In genomic region chr11:304915-305833, GRCh38 we compare ENCODE assay signal across 9 cellular contexts. TPM values are rescaled to one million over a fixed set of nuclear protein-coding genes. Genes with fewer than 3 reads are reported as not detected.
DNase-seq lines count a peak whose midpoint lies in the region; ATAC-seq and TF ChIP-seq lines count a peak whose summit lies in the region.
"Had no signal": no experiment of that assay in that cellular context is flagged by ENCODE, and none has a peak within 500 bp of the region (broad histone marks: within the 10 kb centered on the region; RNA-seq: fewer than 3 reads in every experiment).

No MANE protein-coding gene starts in this region.

- no peaks in the 10 kb centered on the region for H3K79me1 ChIP-seq in mesendoderm (ENCODE audit: low read length)

- H3K36me3 Mint-ChIP-seq in endodermal cell (ENCODE audit: low read depth): no peaks in the 10 kb centered on the region

- H3K4me3 ChIP-seq in endodermal cell (ENCODE audit: low read length): no peak overlapping the region
- no peak overlapping the region for H3K4me3 ChIP-seq in mesendoderm (ENCODE audit: low read length)
- no peak overlapping the region for H3K4me3 ChIP-seq in uterus

- H3K4me1 ChIP-seq in endodermal cell (ENCODE audit: control insufficient read depth, insufficient read depth, low read length) (peaks cover 4% of the 10 kb centered on the region), mesendoderm (ENCODE audit: control insufficient read depth, low read depth, low read length) (peaks cover 14% of the 10 kb centered on the region), uterus (no peaks in the 10 kb centered on the region)

- TF ChIP-seq POLR2A in uterus (IDR thresholded peaks at IDR 0.05): no peak

- peaks cover 48% of the 10 kb centered on the region for H3K4me1 Mint-ChIP-seq in endodermal cell

- H3K18ac ChIP-seq in mesendoderm (ENCODE audit: low read length): no peak overlapping the region

- H3K4me3 Mint-ChIP-seq in endodermal cell: no peak overlapping the region

- H4K8ac ChIP-seq in mesendoderm (ENCODE audit: low read depth, low read length): no peak overlapping the region

- H3K36me3 ChIP-seq in endodermal cell (ENCODE audit: control insufficient read depth, insufficient read depth, low read length): no peaks in the 10 kb centered on the region
- no peaks in the 10 kb centered on the region for H3K36me3 ChIP-seq in mesendoderm (ENCODE audit: control insufficient read depth, insufficient read depth, low read length)
- H3K36me3 ChIP-seq in uterus: no peaks in the 10 kb centered on the region

- no peak overlapping the region for H3K23ac ChIP-seq in mesendoderm (ENCODE audit: low read length)

- DNase-seq in NCI-H1436 (lab: John Stamatoyannopoulos, UW): peak; percentile 26
- no peak for DNase-seq in NCI-H1436 treated with DMSO at 0.1 percent for 48 hours (lab: John Stamatoyannopoulos, UW)
- peak; percentile 53 for DNase-seq in KG1 (lab: John Stamatoyannopoulos, UW)
- DNase-seq in UCSD-AML1 (lab: John Stamatoyannopoulos, UW; ENCODE audit: unreplicated experiment): peak; percentile 53
- DNase-seq in endodermal cell: peak; percentile 86
- peak; percentile 81 for DNase-seq in mesendoderm
- DNase-seq in uterus: peak; percentile 83 to 88

- no peak for ATAC-seq in HG02970 (IDR thresholded peaks at IDR 0.05; ENCODE audit: low FRiP score, unreplicated experiment)

- WGBS in endodermal cell (ENCODE audit: insufficient coverage in 1 of 2, insufficient read length in 1 of 2), 2 experiments: 42 to 43% methylated on average over 9 to 17 of the region's 19 CpGs
- WGBS in mesendoderm (ENCODE audit: extremely low coverage, insufficient coverage, low lambda C conversion rate): no CpG with 5 or more reads among the region's 19 CpGs

- H3K27ac ChIP-seq in endodermal cell (ENCODE audit: low read depth, low read length) (no peak overlapping the region), mesendoderm (ENCODE audit: low read depth, low read length) (no peak overlapping the region), uterus (peak overlapping the region; percentile 18 to 93)

- H3K56ac ChIP-seq in mesendoderm (ENCODE audit: low read length): peak overlapping the region; percentile 18

- no peak overlapping the region for H2BK120ac ChIP-seq in mesendoderm (ENCODE audit: low read depth, low read length)

- no peak overlapping the region for H2BK5ac ChIP-seq in mesendoderm (ENCODE audit: low read length)

- H3K9me3 Mint-ChIP-seq in endodermal cell: no peaks in the 10 kb centered on the region

- intact Hi-C loops in uterus (cut with DNase I; ENCODE audit: low total_unique reads): no loop called here

- H3K27me3 Mint-ChIP-seq in endodermal cell (ENCODE audit: insufficient read depth): no peaks in the 10 kb centered on the region

- H2BK15ac ChIP-seq in mesendoderm (replicated peaks; ENCODE audit: low read depth): no peak overlapping the region

- H3K27ac Mint-ChIP-seq in endodermal cell: no peak overlapping the region

- TF ChIP-seq CTCF in endodermal cell (conservative IDR thresholded peaks at IDR 0.05): peak; percentile 73
- peak; percentile 72 to 90 (median 82) for TF ChIP-seq CTCF in uterus (IDR thresholded peaks at IDR 0.05)

- no peak overlapping the region for H3K9ac ChIP-seq in endodermal cell (ENCODE audit: extremely low read depth, low read length, poor library complexity, severe bottlenecking)
- H3K9ac ChIP-seq in mesendoderm (ENCODE audit: low read length): no peak overlapping the region

- no peak overlapping the region for H2AK5ac ChIP-seq in mesendoderm (ENCODE audit: low read length)

- no peak overlapping the region for H3K4ac ChIP-seq in mesendoderm (ENCODE audit: low read depth, low read length)

- H3K27me3 ChIP-seq in endodermal cell (ENCODE audit: control insufficient read depth, insufficient read depth, low read length, poor library complexity, severe bottlenecking): no peaks in the 10 kb centered on the region
- no peaks in the 10 kb centered on the region for H3K27me3 ChIP-seq in mesendoderm (ENCODE audit: insufficient read depth, low read length, poor library complexity)
- no peaks in the 10 kb centered on the region for H3K27me3 ChIP-seq in uterus

- peaks cover 5% of the 10 kb centered on the region for H3K79me2 ChIP-seq in mesendoderm (ENCODE audit: control insufficient read depth, insufficient read depth, low read length)

- no peak overlapping the region for H3K4me2 ChIP-seq in mesendoderm (ENCODE audit: low read length)

- no peak overlapping the region for H4K5ac ChIP-seq in mesendoderm (ENCODE audit: low read length)

- H3K9me3 ChIP-seq in endodermal cell (ENCODE audit: control insufficient read depth, low read length): no peaks in the 10 kb centered on the region
- H3K9me3 ChIP-seq in uterus: no peaks in the 10 kb centered on the region

RNA-seq across cellular contexts. Expression of gene IFITM2, which starts 2.4 kb away (rescaled TPM):
- 100 to 1,000 TPM; 262 to 367 TPM for total RNA-seq in endodermal cell
- polyA plus RNA-seq in endodermal cell (2013, experiment 1 of 2): 114 TPM
- polyA plus RNA-seq in endodermal cell (2013, experiment 2 of 2): 152 TPM
- 1,871 TPM for polyA plus RNA-seq in mesendoderm (2013, experiment 1 of 2)
- 1,795 TPM for polyA plus RNA-seq in mesendoderm (2013, experiment 2 of 2)
- 100 to 1,000 TPM in 3 of 4 donors, 10 to 100 TPM in 1; 27.8 to 926 (median 269) TPM for total RNA-seq in uterus

RNA-seq across cellular contexts. Expression of gene IFITM5, which starts 5.8 kb away (rescaled TPM):
- not detected for total RNA-seq in endodermal cell
- not detected for polyA plus RNA-seq in endodermal cell (2013, experiment 1 of 2)
- polyA plus RNA-seq in endodermal cell (2013, experiment 2 of 2): not detected
- polyA plus RNA-seq in mesendoderm (2013, experiment 1 of 2): 0.13 TPM
- 0.15 TPM for polyA plus RNA-seq in mesendoderm (2013, experiment 2 of 2)
- not detected for total RNA-seq in uterus
- total RNA-seq: aorta had no signal
- polyA plus RNA-seq: aorta had no signal

RNA-seq across cellular contexts. Expression of gene IFITM1, which starts 8.7 kb away (rescaled TPM):
- total RNA-seq in endodermal cell (100 to 1,000 TPM; 211 to 558 TPM), uterus (100 to 1,000 TPM in 2 of 4 donors, 10 to 100 TPM in 2; 13.4 to 672 (median 239) TPM)
- polyA plus RNA-seq in endodermal cell (2013, experiment 1 of 2): 244 TPM
- 241 TPM for polyA plus RNA-seq in endodermal cell (2013, experiment 2 of 2)
- 1,155 TPM for polyA plus RNA-seq in mesendoderm (2013, experiment 1 of 2)
- 1,131 TPM for polyA plus RNA-seq in mesendoderm (2013, experiment 2 of 2)

RNA-seq across cellular contexts. Expression of gene IFITM3, which starts 15.5 kb away (rescaled TPM):
- 100 to 1,000 TPM; 257 to 389 TPM for total RNA-seq in endodermal cell
- 186 TPM for polyA plus RNA-seq in endodermal cell (2013, experiment 1 of 2)
- 187 TPM for polyA plus RNA-seq in endodermal cell (2013, experiment 2 of 2)
- polyA plus RNA-seq in mesendoderm (2013, experiment 1 of 2): 612 TPM
- 633 TPM for polyA plus RNA-seq in mesendoderm (2013, experiment 2 of 2)
- 1,000 to 10,000 TPM in 1 of 4 donors, 100 to 1,000 TPM in 2, 10 to 100 TPM in 1; 22.2 to 1,343 (median 242) TPM for total RNA-seq in uterus

RNA-seq across cellular contexts. Expression of gene PGGHG, which starts 16.2 kb away (rescaled TPM):
- total RNA-seq in endodermal cell: 100 to 1,000 TPM; 129 to 186 TPM
- 36.7 TPM for polyA plus RNA-seq in endodermal cell (2013, experiment 1 of 2)
- 31.3 TPM for polyA plus RNA-seq in endodermal cell (2013, experiment 2 of 2)
- polyA plus RNA-seq in mesendoderm (2013, experiment 1 of 2): 27.3 TPM
- 26.0 TPM for polyA plus RNA-seq in mesendoderm (2013, experiment 2 of 2)
- total RNA-seq in uterus: 10 to 100 TPM in 3 of 4 donors, 1 to 10 TPM in 1; 7.9 to 29.1 (median 14.2) TPM

Comparison
In these comparisons a context has a peak if more than half of its experiments do, and no peak if none do; other contexts are left out.
1. H3K27ac ChIP-seq: peak in uterus (2 of 2); none in endodermal cell (single experiment) and mesendoderm (single experiment).